Comparison of ENCODE assay signal across 15 cellular contexts in the genomic region with DNA sequence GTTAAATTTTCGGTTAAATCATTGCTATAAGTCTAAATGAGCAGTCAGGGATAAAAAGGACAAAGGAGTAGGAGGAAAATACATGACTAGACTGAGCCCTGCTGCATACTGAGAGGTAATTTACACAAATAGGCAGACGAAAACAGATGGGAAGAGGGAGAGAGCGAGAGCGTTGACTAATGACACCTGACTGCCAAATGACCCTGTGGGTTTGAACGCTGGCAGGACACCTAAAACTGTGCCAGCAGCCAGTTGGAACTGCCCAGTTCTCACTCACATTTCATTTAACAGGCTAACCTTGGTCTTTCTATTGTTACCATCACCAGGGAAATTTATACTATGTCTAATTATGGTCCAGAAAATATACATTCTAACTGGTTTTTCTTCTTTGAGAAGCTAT.
DNase-seq lines count a peak whose midpoint lies in the region; ATAC-seq and TF ChIP-seq lines count a peak whose summit lies in the region.
"Had no signal": no experiment of that assay in that cellular context is flagged by ENCODE, and none has a peak within 500 bp of the region (broad histone marks: within the 10 kb centered on the region; RNA-seq: fewer than 3 reads in every experiment).

No MANE protein-coding gene starts in this region.

- no peak overlapping the region for H2AFZ ChIP-seq in GM23338
- peak overlapping the region; percentile 37 for H2AFZ ChIP-seq in neural cell (ENCODE audit: low read depth, low read length)

- intact Hi-C loops in activated CD8-positive, alpha-beta T cell treated with anti-CD3 and anti-CD28 coated beads for 36 hours (cut with micrococcal nuclease): no loop called here
- intact Hi-C loops in transverse colon (cut with DNase I; ENCODE audit: low total_unique reads): no loop called here

- H3K4me1 Mint-ChIP-seq in GM23338 (no peaks in the 10 kb centered on the region), brain (peaks cover 25% of the 10 kb centered on the region)
- no peaks in the 10 kb centered on the region for H3K4me1 Mint-ChIP-seq in activated CD8-positive, alpha-beta T cell treated with anti-CD3 and anti-CD28 coated beads for 36 hours (ENCODE audit: low read depth)
- H3K4me1 Mint-ChIP-seq: activated naive CD8-positive, alpha-beta T cell treated with anti-CD3 and anti-CD28 coated beads, Interleukin-2, amount 10 ng/mL, durations not matched to agents 7 days and 5 days; immature natural killer cell had no signal

- H3K36me3 Mint-ChIP-seq in GM23338 (ENCODE audit: low read depth) (no peaks in the 10 kb centered on the region), brain (peaks cover 15% of the 10 kb centered on the region)
- H3K36me3 Mint-ChIP-seq in activated CD8-positive, alpha-beta T cell treated with anti-CD3 and anti-CD28 coated beads for 36 hours (ENCODE audit: low read depth): no peaks in the 10 kb centered on the region
- H3K36me3 Mint-ChIP-seq: activated naive CD8-positive, alpha-beta T cell treated with anti-CD3 and anti-CD28 coated beads, Interleukin-2, amount 10 ng/mL, durations not matched to agents 7 days and 5 days had no signal

- no peaks in the 10 kb centered on the region for H3K9me2 ChIP-seq in GM23338 (ENCODE audit: insufficient read depth)
- no peaks in the 10 kb centered on the region for H3K9me2 ChIP-seq in neural cell (ENCODE audit: insufficient read depth, low read length)

- H4K20me1 ChIP-seq in GM23338 (replicated peaks; ENCODE audit: insufficient read depth) (no peaks in the 10 kb centered on the region), neural cell (ENCODE audit: insufficient read depth) (no peaks in the 10 kb centered on the region)

- POLR2A ChIA-PET in activated CD8-positive, alpha-beta T cell treated with anti-CD3 and anti-CD28 coated beads for 36 hours (lab: Charles Lee): no interaction called here

- H3K79me2 ChIP-seq in GM23338 (replicated peaks; ENCODE audit: insufficient read depth) (no peaks in the 10 kb centered on the region), neural cell (replicated peaks; ENCODE audit: insufficient read depth, low read length) (no peaks in the 10 kb centered on the region)

- CTCF ChIA-PET in activated CD8-positive, alpha-beta T cell treated with anti-CD3 and anti-CD28 coated beads for 36 hours (lab: Charles Lee): no interaction called here

- H3K4me3 Mint-ChIP-seq in GM23338: no peak overlapping the region
- peak overlapping the region in 1 of 5 experiments; percentile 8 for H3K4me3 Mint-ChIP-seq in brain
- H3K4me3 Mint-ChIP-seq in activated CD8-positive, alpha-beta T cell treated with anti-CD3 and anti-CD28 coated beads for 36 hours: no peak overlapping the region
- H3K4me3 Mint-ChIP-seq: activated naive CD8-positive, alpha-beta T cell treated with anti-CD3 and anti-CD28 coated beads, Interleukin-2, amount 10 ng/mL, durations not matched to agents 7 days and 5 days; immature natural killer cell; stimulated activated naive CD8-positive, alpha-beta T cell treated with anti-CD3 and anti-CD28 coated beads, Interleukin-15, Interleukin-2, amounts not matched to agents 100 ng/mL and 50 ng/mL, for 24 hours had no signal

- H3K4me3 ChIP-seq in GM23338 (no peak overlapping the region), neural cell (ENCODE audit: low read length) (no peak overlapping the region), transverse colon (no peak overlapping the region)

- no peak overlapping the region for H3K9ac ChIP-seq in neural cell (ENCODE audit: low read length)

- H3F3A ChIP-seq in GM23338 (replicated peaks; ENCODE audit: low read depth): no peaks in the 10 kb centered on the region
- H3F3A ChIP-seq in neural cell (ENCODE audit: insufficient read depth, low read length, poor library complexity, severe bottlenecking): no peaks in the 10 kb centered on the region

- TF ChIP-seq EP300 in neural cell (conservative IDR thresholded peaks at IDR 0.05; ENCODE audit: poor library complexity, severe bottlenecking): no peak
- TF ChIP-seq EP300 in transverse colon (IDR thresholded peaks at IDR 0.05; ENCODE audit: low read depth): no peak

- no peaks in the 10 kb centered on the region for H3K27me3 ChIP-seq in GM23338 (ENCODE audit: insufficient read depth)
- no peaks in the 10 kb centered on the region for H3K27me3 ChIP-seq in neural cell (ENCODE audit: insufficient read depth, low read depth, low read length)
- H3K27me3 ChIP-seq in transverse colon: no peaks in the 10 kb centered on the region

- no peak for TF ChIP-seq POLR2A in transverse colon (IDR thresholded peaks at IDR 0.05)

- TF ChIP-seq CTCF in GM23338 (conservative IDR thresholded peaks at IDR 0.05; ENCODE audit: low read depth in 2 of 2) (no peak), brain (conservative IDR thresholded peaks at IDR 0.05) (no peak), neural cell (IDR thresholded peaks at IDR 0.05; ENCODE audit: poor library complexity, severe bottlenecking) (no peak), transverse colon (IDR thresholded peaks at IDR 0.05) (no peak)
- no peak for TF ChIP-seq CTCF in activated CD8-positive, alpha-beta T cell treated with anti-CD3 and anti-CD28 coated beads for 36 hours (IDR thresholded peaks at IDR 0.05)

- no peak overlapping the region for H3K27ac ChIP-seq in GM23338 (ENCODE audit: low read depth)
- H3K27ac ChIP-seq in neural cell (ENCODE audit: low read length): no peak overlapping the region
- no peak overlapping the region for H3K27ac ChIP-seq in transverse colon

- H3K9me3 Mint-ChIP-seq in GM23338 (no peaks in the 10 kb centered on the region), brain (peaks cover 7 to 22% (median 14%) of the 10 kb centered on the region in 5 experiments)
- H3K9me3 Mint-ChIP-seq in activated CD8-positive, alpha-beta T cell treated with anti-CD3 and anti-CD28 coated beads for 36 hours: peaks cover 13% of the 10 kb centered on the region

- no peak; the same call in 2 of the 3 replicates for ATAC-seq in GM23338
- ATAC-seq in activated CD8-positive, alpha-beta T cell treated with anti-CD3 and anti-CD28 coated beads for 36 hours: no peak

- H3K27ac Mint-ChIP-seq in GM23338 (no peak overlapping the region), brain (peak overlapping the region in 4 of 5 experiments; percentile 36 to 85 (median 46))
- no peak overlapping the region for H3K27ac Mint-ChIP-seq in activated CD8-positive, alpha-beta T cell treated with anti-CD3 and anti-CD28 coated beads for 36 hours
- H3K27ac Mint-ChIP-seq: activated naive CD8-positive, alpha-beta T cell treated with anti-CD3 and anti-CD28 coated beads, Interleukin-2, amount 10 ng/mL, durations not matched to agents 7 days and 5 days; immature natural killer cell; stimulated activated naive CD8-positive, alpha-beta T cell treated with anti-CD3 and anti-CD28 coated beads, Interleukin-15, Interleukin-2, amounts not matched to agents 100 ng/mL and 50 ng/mL, for 24 hours had no signal

- H3K36me3 ChIP-seq in GM23338 (ENCODE audit: insufficient read depth): no peaks in the 10 kb centered on the region
- no peaks in the 10 kb centered on the region for H3K36me3 ChIP-seq in neural cell (ENCODE audit: insufficient read depth, low read length)
- no peaks in the 10 kb centered on the region for H3K36me3 ChIP-seq in transverse colon

- in situ Hi-C loops in transverse colon (cut with MboI; ENCODE audit: low pct_ligation_motif_present in 1 of 4, low pct_unique_long_range_greater_than_20kb in 1 of 4, low sequenced_read_pairs in 3 of 4): no loop called here

- WGBS in transverse colon (ENCODE audit: low coverage in 1 of 2), 2 donors: 51 to 56% methylated on average over 5 of the region's 5 CpGs

- DNase-seq in GM23338 (ENCODE audit: low spot score): peak; percentile 3
- peak; percentile 92 for DNase-seq in NCI-H2081 treated with DMSO at 0.1 percent for 48 hours (lab: John Stamatoyannopoulos, UW)
- DNase-seq in stimulated activated CD8-positive, alpha-beta memory T cell treated with anti-CD3 and anti-CD28 coated beads, Interleukin-4, amount 100 ng/mL, for 48 hours: no peak
- DNase-seq in activated CD8-positive, alpha-beta T cell treated with anti-CD3 and anti-CD28 coated beads for 36 hours: no peak
- DNase-seq in transverse colon: no peak
- DNase-seq: activated CD4-positive, alpha-beta T cell treated with anti-CD3 and anti-CD28 coated beads for 4 hours; activated naive CD8-positive, alpha-beta T cell treated with anti-CD3 and anti-CD28 coated beads, Interleukin-2, amount 10 ng/mL, durations not matched to agents 7 days and 5 days; foreskin melanocyte; H7; immature natural killer cell; NCI-H774; small intestine had no signal

- no peaks in the 10 kb centered on the region for H3K9me3 ChIP-seq in neural cell (ENCODE audit: low read length)
- H3K9me3 ChIP-seq in transverse colon: peaks cover 0 to 4% of the 10 kb centered on the region in 2 donors

- H3K4me2 ChIP-seq in GM23338: no peak overlapping the region
- no peak overlapping the region for H3K4me2 ChIP-seq in neural cell (ENCODE audit: low read length)

- H3K27me3 Mint-ChIP-seq in GM23338 (ENCODE audit: insufficient read depth, low read depth, poor library complexity) (no peaks in the 10 kb centered on the region), brain (no peaks in the 10 kb centered on the region)
- H3K27me3 Mint-ChIP-seq in activated CD8-positive, alpha-beta T cell treated with anti-CD3 and anti-CD28 coated beads for 36 hours: no peaks in the 10 kb centered on the region
- H3K27me3 Mint-ChIP-seq: activated naive CD8-positive, alpha-beta T cell treated with anti-CD3 and anti-CD28 coated beads, Interleukin-2, amount 10 ng/mL, durations not matched to agents 7 days and 5 days; stimulated activated naive CD8-positive, alpha-beta T cell treated with anti-CD3 and anti-CD28 coated beads, Interleukin-15, Interleukin-2, amounts not matched to agents 100 ng/mL and 50 ng/mL, for 24 hours had no signal

- H3K4me1 ChIP-seq in GM23338 (ENCODE audit: insufficient read depth) (no peaks in the 10 kb centered on the region), transverse colon (no peaks in the 10 kb centered on the region)

- no peak for TF ChIP-seq RAD21 in neural cell (conservative IDR thresholded peaks at IDR 0.05)

TF ChIP-seq in GM23338, 12 proteins besides CTCF, POLR2A, EP300 and RAD21 (continues in another document):
- no peak for TF ChIP-seq EZH2 (IDR thresholded peaks at IDR 0.05; ENCODE audit: low read depth, unreplicated experiment)

TF ChIP-seq in neural cell, 6 proteins besides CTCF, POLR2A, EP300 and RAD21 (continues in another document):
- TF ChIP-seq EZH2 (IDR thresholded peaks at IDR 0.05; ENCODE audit: borderline replicate concordance, insufficient read depth, low read length, poor library complexity, severe bottlenecking): no peak

Comparison
In these comparisons a context has a peak if more than half of its experiments do, and no peak if none do; other contexts are left out.
1. DNase-seq: peak in GM23338 (single experiment) and NCI-H2081 treated with DMSO at 0.1 percent for 48 hours (single experiment); none in stimulated activated CD8-positive, alpha-beta memory T cell treated with anti-CD3 and anti-CD28 coated beads, Interleukin-4, amount 100 ng/mL, for 48 hours (single experiment), activated CD8-positive, alpha-beta T cell treated with anti-CD3 and anti-CD28 coated beads for 36 hours (single experiment) and transverse colon (single experiment).
2. H3K27ac Mint-ChIP-seq: peak in brain (4 of 5); none in GM23338 (single experiment) and activated CD8-positive, alpha-beta T cell treated with anti-CD3 and anti-CD28 coated beads for 36 hours (single experiment).